9 cellular contexts compared by ENCODE assay signal in the genomic region with DNA sequence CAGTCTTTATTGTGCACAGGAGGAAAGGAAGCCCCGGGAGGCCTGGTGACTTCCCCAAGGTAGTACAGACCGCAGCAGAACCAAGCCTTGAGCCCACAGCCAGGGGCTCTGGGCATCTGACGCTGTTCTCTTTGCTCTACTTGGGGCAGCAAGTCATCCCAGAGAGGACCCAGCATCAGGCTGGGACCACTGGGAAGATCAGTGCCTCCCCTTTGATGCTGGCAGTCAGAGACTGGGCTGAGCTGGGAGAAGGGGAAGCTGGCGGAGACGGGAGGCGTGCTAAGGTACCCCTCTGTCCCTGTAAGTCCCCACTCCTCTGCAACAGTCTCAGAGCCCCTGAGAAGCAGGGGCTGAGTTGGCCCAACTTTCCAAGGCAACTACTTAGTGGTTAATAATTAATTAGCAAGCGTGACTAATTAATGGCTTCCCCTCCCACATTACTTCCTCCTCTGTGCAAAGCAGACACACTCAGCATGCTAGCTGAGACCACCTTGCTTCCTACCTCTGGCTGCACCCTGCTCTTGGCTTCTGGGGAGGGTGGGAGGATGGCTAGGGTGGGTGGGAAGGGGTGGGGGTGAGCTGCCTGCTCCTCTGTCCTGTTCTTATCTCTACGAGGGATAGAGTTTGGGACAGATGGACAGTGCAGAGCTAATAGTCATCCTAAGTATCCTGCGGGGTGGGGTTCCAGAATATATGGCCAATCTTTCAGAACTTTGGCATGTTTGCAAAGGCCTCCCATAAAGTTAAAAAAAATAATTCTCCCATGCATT. TPM values are rescaled to one million over a fixed set of nuclear protein-coding genes. Genes with fewer than 3 reads are reported as not detected.
DNase-seq lines count a peak whose midpoint lies in the region; ATAC-seq, FAIRE-seq and TF ChIP-seq lines count a peak whose summit lies in the region.
"Had no signal": no experiment of that assay in that cellular context is flagged by ENCODE, and none has a peak within 500 bp of the region (broad histone marks: within the 10 kb centered on the region; RNA-seq: fewer than 3 reads in every experiment).

No MANE protein-coding gene starts in this region.

- BruUV-seq in A673 (replicated peaks; lab: Mats Ljungman, UMichigan): no TSS peak

- H3K36me3 ChIP-seq in colonic mucosa (peaks cover 5% of the 10 kb centered on the region), rectal smooth muscle tissue (ENCODE audit: control insufficient read depth, insufficient read depth, low read length) (peaks cover 7% of the 10 kb centered on the region), A673 (ENCODE audit: insufficient read depth, low read length, poor library complexity, severe bottlenecking) (no peaks in the 10 kb centered on the region)

- H3K9me3 ChIP-seq in colonic mucosa (no peaks in the 10 kb centered on the region), A673 (ENCODE audit: low read depth, low read length, poor library complexity, severe bottlenecking) (no peaks in the 10 kb centered on the region)

- TF ChIP-seq CTCF in colonic mucosa (IDR thresholded peaks at IDR 0.05) (no peak), A673 (conservative IDR thresholded peaks at IDR 0.05; ENCODE audit: low read depth, low read length) (no peak), coronary artery (IDR thresholded peaks at IDR 0.05) (no peak)

- CTCF ChIA-PET in A673 (lab: Charles Lee): no interaction called here

- H3K4me3 ChIP-seq in colonic mucosa: peak overlapping the region; percentile 56
- H3K4me3 ChIP-seq in rectal smooth muscle tissue (ENCODE audit: low read length): peak overlapping the region; percentile 65
- H3K4me3 ChIP-seq in A673 (ENCODE audit: low read depth, low read length, poor library complexity, severe bottlenecking): no peak overlapping the region
- no peak overlapping the region for H3K4me3 ChIP-seq in coronary artery

- H3K9ac ChIP-seq in colonic mucosa (ENCODE audit: low read depth in 2 of 2, low read length in 2 of 2) (peak overlapping the region; percentile 71 to 87), rectal smooth muscle tissue (ENCODE audit: low read length) (no peak overlapping the region)

- intact Hi-C loops in colonic mucosa (cut with DNase I): no loop called here
- intact Hi-C loops in A673 (cut with micrococcal nuclease; ENCODE audit: unreplicated experiment): no loop called here

- POLR2A ChIA-PET in A673 (lab: Charles Lee; ENCODE audit: low non-redundant PET): no interaction called here

- H3K27me3 ChIP-seq in colonic mucosa (no peaks in the 10 kb centered on the region), rectal smooth muscle tissue (ENCODE audit: control insufficient read depth, insufficient read depth, low read length) (peaks cover 2% of the 10 kb centered on the region), A673 (replicated peaks; ENCODE audit: insufficient read depth, low read depth, low read length, poor library complexity) (peaks cover 8% of the 10 kb centered on the region)

- ATAC-seq in HG03378 (IDR thresholded peaks at IDR 0.05; ENCODE audit: unreplicated experiment) (peak; percentile 61), HG03457 (IDR thresholded peaks at IDR 0.05; ENCODE audit: unreplicated experiment) (no peak)

- H3K4me1 ChIP-seq in colonic mucosa (peaks cover 5% of the 10 kb centered on the region), rectal smooth muscle tissue (ENCODE audit: control insufficient read depth, insufficient read depth, low read length) (no peaks in the 10 kb centered on the region), A673 (ENCODE audit: insufficient read depth, low read length, poor library complexity, severe bottlenecking) (no peaks in the 10 kb centered on the region)

- DNase-seq in GM19239 (ENCODE audit: insufficient read length, low spot score) (peak; percentile 81), colonic mucosa (no peak), A673 (ENCODE audit: low spot score) (no peak), coronary artery (ENCODE audit: low spot score) (no peak)
- no peak for DNase-seq in NK-92 treated with Interleukin-12 subunit alpha and Interleukin-12 subunit beta, amount 100 ng/mL, for 24 hours (lab: John Stamatoyannopoulos, UW)
- DNase-seq: NCI-H82 had no signal

- H3K27ac ChIP-seq in colonic mucosa (peak overlapping the region; percentile 92), rectal smooth muscle tissue (ENCODE audit: low read depth, low read length) (no peak overlapping the region), A673 (ENCODE audit: low read depth, low read length, poor library complexity, severe bottlenecking) (no peak overlapping the region), coronary artery (no peak overlapping the region)

- peak; percentile 98 for FAIRE-seq in GM19239 (lab: Jason Lieb, UNC)

RNA-seq across cellular contexts. Expression of gene INAVA, which starts 1.3 kb away (rescaled TPM):
- total RNA-seq in colonic mucosa: 100 to 1,000 TPM; 127 to 167 TPM
- total RNA-seq in A673 (2021): 0.33 and 0.45 TPM in 2 replicates

RNA-seq across cellular contexts. Expression of gene GPR25, which starts 23.2 kb away (rescaled TPM):
- under 1 TPM; 0.19 to 0.27 TPM for total RNA-seq in colonic mucosa
- not detected in 2 replicates for total RNA-seq in A673 (2021)

Comparison
In these comparisons a context has a peak if more than half of its experiments do, and no peak if none do; other contexts are left out.
1. H3K4me3 ChIP-seq: peak in colonic mucosa (single experiment) and rectal smooth muscle tissue (single experiment); none in A673 (single experiment) and coronary artery (single experiment).
2. RNA of gene INAVA, which starts 1.3 kb away (total RNA-seq): 127 to 167 TPM in colonic mucosa; 0.33 to 0.45 TPM in A673; every median in the first group is over 10 times any median in the second.